Comparison of ENCODE assay signal across 18 cellular contexts in the genomic region with DNA sequence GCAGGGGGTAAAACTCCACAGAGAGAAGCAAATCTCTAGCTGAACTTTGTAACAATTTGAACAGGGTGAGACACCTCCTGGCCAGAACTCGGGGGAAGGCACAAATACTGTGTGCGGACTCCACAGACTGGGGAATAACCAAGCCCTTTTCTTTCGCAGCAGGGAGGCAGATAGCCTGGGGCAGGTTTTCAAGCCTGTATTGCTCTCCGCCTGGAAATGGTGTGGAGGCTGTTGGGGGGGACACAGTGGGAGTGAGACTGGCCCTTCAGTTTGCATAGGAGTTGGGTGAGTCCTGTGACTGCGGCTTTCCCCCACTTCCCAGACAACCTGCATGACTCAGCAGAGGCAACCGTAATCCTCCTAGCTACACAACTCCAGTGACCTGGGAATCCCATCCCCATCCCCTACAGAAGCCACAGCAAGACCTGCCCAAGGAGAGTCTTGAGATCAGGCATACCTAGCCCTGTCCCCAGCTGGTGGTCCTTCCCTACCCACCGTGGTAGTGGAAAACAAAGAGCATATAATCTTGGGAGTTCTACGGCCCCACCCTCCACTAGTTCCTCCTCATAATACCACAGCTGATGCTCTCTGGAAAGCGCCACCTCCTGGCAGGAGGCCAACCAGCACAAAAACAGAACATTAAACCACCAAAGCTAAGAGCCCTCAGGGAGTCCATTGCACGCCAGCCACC. TPM values are rescaled to one million over a fixed set of nuclear protein-coding genes. Genes with fewer than 3 reads are reported as not detected.
DNase-seq lines count a peak whose midpoint lies in the region; ATAC-seq and TF ChIP-seq lines count a peak whose summit lies in the region.
"Had no signal": no experiment of that assay in that cellular context is flagged by ENCODE, and none has a peak within 500 bp of the region (broad histone marks: within the 10 kb centered on the region; RNA-seq: fewer than 3 reads in every experiment).

No MANE protein-coding gene starts in this region.

- no peaks in the 10 kb centered on the region for H3K9me3 ChIP-seq in thyroid gland
- H3K9me3 ChIP-seq: pancreas had no signal

- no peaks in the 10 kb centered on the region for H3K27me3 ChIP-seq in thyroid gland
- H3K27me3 ChIP-seq: pancreas had no signal

- intact Hi-C loops in thyroid gland (cut with DNase I) = no loop called here

- H3K27ac ChIP-seq in thyroid gland = no peak overlapping the region
- H3K27ac ChIP-seq: pancreas had no signal

- H3K36me3 Mint-ChIP-seq in T-helper 1 cell treated with Interleukin-12 subunit alpha and Interleukin-12 subunit beta and Interleukin-4 antibody, amounts not matched to agents 30 μg/mL and 1 μg/mL, for 36 hours (ENCODE audit: low read depth) = peaks cover 4% of the 10 kb centered on the region
- peaks cover 6% of the 10 kb centered on the region for H3K36me3 Mint-ChIP-seq in chondrocyte (ENCODE audit: low read depth)

- H3K9me3 Mint-ChIP-seq in T-helper 1 cell treated with Interleukin-12 subunit alpha and Interleukin-12 subunit beta and Interleukin-4 antibody, amounts not matched to agents 30 μg/mL and 1 μg/mL, for 36 hours = peaks cover 14% of the 10 kb centered on the region
- peaks cover 6% of the 10 kb centered on the region for H3K9me3 Mint-ChIP-seq in chondrocyte (ENCODE audit: low read depth)
- H3K9me3 Mint-ChIP-seq: activated naive CD4-positive, alpha-beta T cell treated with anti-CD3 and anti-CD28 coated beads for 36 hours had no signal

- H3K4me1 ChIP-seq in thyroid gland = no peaks in the 10 kb centered on the region
- H3K4me1 ChIP-seq: pancreas had no signal

- H3K4me1 Mint-ChIP-seq in T-helper 1 cell treated with Interleukin-12 subunit alpha and Interleukin-12 subunit beta and Interleukin-4 antibody, amounts not matched to agents 30 μg/mL and 1 μg/mL, for 36 hours (ENCODE audit: low read depth) = peaks cover 30% of the 10 kb centered on the region
- peaks cover 13% of the 10 kb centered on the region for H3K4me1 Mint-ChIP-seq in chondrocyte (ENCODE audit: low read depth)

- no peaks in the 10 kb centered on the region for H3K36me3 ChIP-seq in thyroid gland
- H3K36me3 ChIP-seq: pancreas had no signal

- TF ChIP-seq CTCF in chondrocyte (IDR thresholded peaks at IDR 0.05) = peak; percentile 30
- TF ChIP-seq CTCF in thyroid gland (IDR thresholded peaks at IDR 0.05) = no peak

- H3K4me3 Mint-ChIP-seq in T-helper 1 cell treated with Interleukin-12 subunit alpha and Interleukin-12 subunit beta and Interleukin-4 antibody, amounts not matched to agents 30 μg/mL and 1 μg/mL, for 36 hours = no peak overlapping the region
- H3K4me3 Mint-ChIP-seq in chondrocyte (ENCODE audit: unreplicated experiment) = no peak overlapping the region
- H3K4me3 Mint-ChIP-seq: activated naive CD4-positive, alpha-beta T cell treated with anti-CD3 and anti-CD28 coated beads for 36 hours had no signal

- TF ChIP-seq POLR2A in thyroid gland (IDR thresholded peaks at IDR 0.05) = no peak

- peak overlapping the region; percentile 20 for H3K27ac Mint-ChIP-seq in T-helper 1 cell treated with Interleukin-12 subunit alpha and Interleukin-12 subunit beta and Interleukin-4 antibody, amounts not matched to agents 30 μg/mL and 1 μg/mL, for 36 hours
- H3K27ac Mint-ChIP-seq in chondrocyte (ENCODE audit: unreplicated experiment) = peak overlapping the region; percentile 75
- H3K27ac Mint-ChIP-seq: activated naive CD4-positive, alpha-beta T cell treated with anti-CD3 and anti-CD28 coated beads for 36 hours had no signal

- no peaks in the 10 kb centered on the region for H3K27me3 Mint-ChIP-seq in T-helper 1 cell treated with Interleukin-12 subunit alpha and Interleukin-12 subunit beta and Interleukin-4 antibody, amounts not matched to agents 30 μg/mL and 1 μg/mL, for 36 hours (ENCODE audit: low read depth)
- no peaks in the 10 kb centered on the region for H3K27me3 Mint-ChIP-seq in chondrocyte (ENCODE audit: low read depth)

- WGBS in thyroid gland, 2 donors = 71 to 72% methylated on average over 6 to 7 of the region's 10 CpGs

- ATAC-seq in HG02678 (IDR thresholded peaks at IDR 0.05; ENCODE audit: unreplicated experiment) (no peak), HG03025 (IDR thresholded peaks at IDR 0.05; ENCODE audit: low FRiP score, unreplicated experiment) (no peak)
- ATAC-seq: esophagus mucosa, Panc1, pancreas had no signal

- H3K4me3 ChIP-seq in thyroid gland (replicated peaks in 1 of 3) = no peak overlapping the region
- H3K4me3 ChIP-seq: pancreas had no signal

- DNase-seq in T-helper 1 cell (no peak), NCI-H69 (lab: John Stamatoyannopoulos, UW) (peak; percentile 53), chondrocyte (ENCODE audit: low spot score) (no peak), thyroid gland (peak; percentile 0 to 1), AML-193 (lab: John Stamatoyannopoulos, UW) (no peak)
- DNase-seq: activated naive CD4-positive, alpha-beta T cell treated with anti-CD3 and anti-CD28 coated beads for 36 hours; DND-41; HCEC 1CT; IMR-90; NCI-H2081; pancreas; T1000 had no signal

RNA-seq across cellular contexts. Expression of a gene that starts 12.9 kb away (rescaled TPM):
- total RNA-seq in chondrocyte (0.57 to 1.5 TPM in 2 of 3 replicates, not detected in the other), thyroid gland (not detected)
- total RNA-seq: activated naive CD4-positive, alpha-beta T cell treated with anti-CD3 and anti-CD28 coated beads for 36 hours; esophagus mucosa; IMR-90; ureter had no signal

Comparison
In these comparisons a context has a peak if more than half of its experiments do, and no peak if none do; other contexts are left out.
1. DNase-seq: peak in NCI-H69 (single experiment) and thyroid gland (2 of 2); none in T-helper 1 cell (0 of 5), chondrocyte (single experiment) and AML-193 (0 of 2).